In the genomic region with DNA sequence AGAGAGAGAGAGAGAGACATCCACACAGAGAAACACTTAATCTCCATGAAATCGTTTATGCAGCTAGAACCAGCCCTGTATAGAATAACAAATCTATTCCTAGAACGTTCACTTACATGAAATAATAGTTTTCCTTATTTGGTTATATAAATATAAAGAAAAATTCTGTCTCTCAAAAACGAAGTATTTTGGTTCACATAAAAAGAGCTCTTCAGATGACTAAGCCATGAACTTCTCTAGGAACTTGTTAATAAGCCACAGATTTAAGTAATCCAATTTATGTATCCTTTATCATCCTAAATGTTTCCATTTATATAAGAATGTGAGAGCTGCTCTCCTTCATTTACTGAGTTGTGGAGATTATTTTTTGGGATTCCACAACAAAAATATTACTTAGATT, we compare ENCODE assay signal across 1 cellular context.
TF ChIP-seq lines count a peak whose summit lies in the region.

No MANE protein-coding gene starts in this region.

TF ChIP-seq in SK-N-SH treated with all-trans-retinoic acid at 6 μM for 48 hours, 23 proteins besides CTCF, POLR2A, EP300 and RAD21 (continued from another document):
- TF ChIP-seq, protein P1, sequence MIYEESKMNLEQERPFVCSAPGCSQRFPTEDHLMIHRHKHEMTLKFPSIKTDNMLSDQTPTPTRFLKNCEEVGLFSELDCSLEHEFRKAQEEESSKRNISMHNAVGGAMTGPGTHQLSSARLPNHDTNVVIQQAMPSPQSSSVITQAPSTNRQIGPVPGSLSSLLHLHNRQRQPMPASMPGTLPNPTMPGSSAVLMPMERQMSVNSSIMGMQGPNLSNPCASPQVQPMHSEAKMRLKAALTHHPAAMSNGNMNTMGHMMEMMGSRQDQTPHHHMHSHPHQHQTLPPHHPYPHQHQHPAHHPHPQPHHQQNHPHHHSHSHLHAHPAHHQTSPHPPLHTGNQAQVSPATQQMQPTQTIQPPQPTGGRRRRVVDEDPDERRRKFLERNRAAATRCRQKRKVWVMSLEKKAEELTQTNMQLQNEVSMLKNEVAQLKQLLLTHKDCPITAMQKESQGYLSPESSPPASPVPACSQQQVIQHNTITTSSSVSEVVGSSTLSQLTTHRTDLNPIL (CRISPR knock-in tag; IDR thresholded peaks at IDR 0.05; ENCODE audit: low read depth), result no peak
